Comparison of ENCODE assay signal across 1 cellular context in genomic region chr17:44008205-44008909, GRCh38.
TF ChIP-seq lines count a peak whose summit lies in the region.

No MANE protein-coding gene starts in this region.

TF ChIP-seq in A549, 52 proteins besides CTCF, POLR2A, EP300 and RAD21:
- TF ChIP-seq TFCP2L1 (CRISPR knock-in tag; IDR thresholded peaks at IDR 0.05) = no peak
- no peak for TF ChIP-seq NR3C1 (IDR thresholded peaks at IDR 0.05)
- no peak for TF ChIP-seq GATA3 (IDR thresholded peaks at IDR 0.05; ENCODE audit: borderline replicate concordance)
- TF ChIP-seq KDM1A (IDR thresholded peaks at IDR 0.05; ENCODE audit: low read depth) = no peak
TF ChIP-seq in A549: peak in this region for 0.
